In the genomic region with DNA sequence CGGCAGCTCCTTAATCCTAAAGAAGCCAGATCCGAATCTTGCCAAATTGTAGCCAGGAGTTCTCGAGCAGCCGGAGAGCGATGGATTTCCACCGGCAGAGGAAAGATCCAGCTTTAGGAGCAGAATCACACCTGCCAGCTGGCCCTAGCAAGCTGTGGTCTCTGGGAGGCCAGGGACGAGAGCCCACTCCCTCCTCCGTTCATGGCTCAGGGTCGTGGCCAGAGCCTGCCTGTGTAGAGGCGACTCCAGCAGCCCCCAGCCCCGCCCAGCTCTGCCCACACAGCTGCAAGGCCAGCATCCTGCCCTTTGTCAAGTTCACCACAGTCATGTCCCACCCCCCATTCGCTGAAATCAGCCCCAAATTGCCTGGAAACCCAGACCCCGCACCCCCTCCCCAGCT, we compare ENCODE assay signal across 14 cellular contexts.
DNase-seq lines count a peak whose midpoint lies in the region; ATAC-seq and TF ChIP-seq lines count a peak whose summit lies in the region.
"Had no signal": no experiment of that assay in that cellular context is flagged by ENCODE, and none has a peak within 500 bp of the region (broad histone marks: within the 10 kb centered on the region; RNA-seq: fewer than 3 reads in every experiment).

No MANE protein-coding gene starts in this region.

- TF ChIP-seq EP300 in gastroesophageal sphincter (IDR thresholded peaks at IDR 0.05), result no peak

- H3K4me3 ChIP-seq in BLaER1, result no peak overlapping the region
- H3K4me3 ChIP-seq in HEK293 (ENCODE audit: low read depth, low read length), result no peak overlapping the region
- peak overlapping the region; percentile 15 to 51 for H3K4me3 ChIP-seq in gastroesophageal sphincter
- H3K4me3 ChIP-seq in psoas muscle, result no peak overlapping the region
- H3K4me3 ChIP-seq: heart left ventricle had no signal

- POLR2A ChIA-PET in HEK293 (lab: Yijun Ruan, JAX), result no interaction called here

- H3K4me1 ChIP-seq in BLaER1, result peaks cover 72% of the 10 kb centered on the region
- H3K4me1 ChIP-seq in HEK293 (ENCODE audit: control insufficient read depth, insufficient read depth, low read length), result peaks cover 5% of the 10 kb centered on the region; the same call in 1 of the 2 replicates
- peaks cover 3 to 75% (median 28%) of the 10 kb centered on the region in 3 donors for H3K4me1 ChIP-seq in gastroesophageal sphincter
- peaks cover 32% of the 10 kb centered on the region for H3K4me1 ChIP-seq in psoas muscle

- H3K27ac ChIP-seq in BLaER1 (no peak overlapping the region), HEK293 (ENCODE audit: extremely low read depth, low read depth, low read length) (no peak overlapping the region), gastroesophageal sphincter (peak overlapping the region; percentile 84 to 94 (median 92)), psoas muscle (peak overlapping the region; percentile 39)

- H3K27me3 ChIP-seq in BLaER1 (no peaks in the 10 kb centered on the region), gastroesophageal sphincter (no peaks in the 10 kb centered on the region), psoas muscle (ENCODE audit: insufficient read depth in 3 of 3, low read length in 2 of 3) (no peaks in the 10 kb centered on the region)
- H3K27me3 ChIP-seq: heart left ventricle had no signal

- intact Hi-C loops in psoas muscle (cut with DNase I), result no loop called here

- no peak overlapping the region for H3K9ac ChIP-seq in BLaER1

- WGBS in gastroesophageal sphincter (ENCODE audit: low coverage in 1 of 2), 2 donors, result 45 to 60% methylated on average over 1 to 4 of the region's 13 CpGs
- whole genome bisulfite sequencing in psoas muscle, 3 donors, result 56 to 65% (median 61%) methylated on average over 13 of the region's 13 CpGs

- H3K4me2 ChIP-seq in BLaER1, result peak overlapping the region; percentile 36; the same call in 1 of the 2 replicates

- TF ChIP-seq POLR2A in gastroesophageal sphincter (IDR thresholded peaks at IDR 0.05), result no peak

- ATAC-seq in gastroesophageal sphincter, result no peak
- ATAC-seq in psoas muscle, result no peak
- no peak for ATAC-seq in HG03342 (IDR thresholded peaks at IDR 0.05; ENCODE audit: unreplicated experiment)
- no peak for ATAC-seq in GM21367 (IDR thresholded peaks at IDR 0.05; ENCODE audit: unreplicated experiment)
- ATAC-seq: heart left ventricle had no signal

- no peaks in the 10 kb centered on the region for H4K20me1 ChIP-seq in BLaER1

- DNase-seq in psoas muscle (no peak), AG08396 (ENCODE audit: low spot score) (no peak), NOMO-1 (lab: John Stamatoyannopoulos, UW; ENCODE audit: unreplicated experiment in 2 of 2) (no peak)
- DNase-seq: activated CD4-positive, alpha-beta T cell treated with anti-CD3 and anti-CD28 coated beads for 48 hours; activated effector memory CD4-positive, alpha-beta T cell treated with Interleukin-2 at 50 U/mL for 16 hours; mammary epithelial cell; stimulated activated naive CD4-positive, alpha-beta T cell; SW 1271 had no signal

- H3K9me3 ChIP-seq in BLaER1 (no peaks in the 10 kb centered on the region), HEK293 (ENCODE audit: control insufficient read depth, insufficient read depth, low read depth, low read length) (no peaks in the 10 kb centered on the region), gastroesophageal sphincter (no peaks in the 10 kb centered on the region), psoas muscle (no peaks in the 10 kb centered on the region)

- no peak for TF ChIP-seq CTCF in HEK293 (tag by site-specific recombination; IDR thresholded peaks at IDR 0.05)
- no peak for TF ChIP-seq CTCF in gastroesophageal sphincter (IDR thresholded peaks at IDR 0.05)
- TF ChIP-seq CTCF in psoas muscle (IDR thresholded peaks at IDR 0.05), result no peak

- CTCF ChIA-PET in HEK293 (lab: Yijun Ruan, JAX), result interaction anchor here (0.6 to 2.9 kb wide), 4 partner anchors 23 to 85 kb away, joined by 4 to 17 read pairs (median 6); no protein-coding TSS in a partner anchor

- H3K36me3 ChIP-seq in BLaER1, result no peaks in the 10 kb centered on the region
- H3K36me3 ChIP-seq in HEK293 (ENCODE audit: control insufficient read depth in 2 of 2, insufficient read depth in 1 of 2, low read length in 2 of 2), result no peaks in the 10 kb centered on the region
- no peaks in the 10 kb centered on the region for H3K36me3 ChIP-seq in gastroesophageal sphincter
- no peaks in the 10 kb centered on the region for H3K36me3 ChIP-seq in psoas muscle (ENCODE audit: insufficient read depth in 1 of 2, low read depth in 1 of 2)
- H3K36me3 ChIP-seq: heart left ventricle had no signal

TF ChIP-seq in HEK293, 187 proteins besides CTCF, POLR2A, EP300 and RAD21:
- TF ChIP-seq ZFHX2 (tag by site-specific recombination; conservative IDR thresholded peaks at IDR 0.05) (peak; percentile 51), ZNF571 (tag by site-specific recombination; IDR thresholded peaks at IDR 0.05) (no peak), SETDB1 (IDR thresholded peaks at IDR 0.05; ENCODE audit: insufficient read length, low read length) (no peak), EGR2 (tag by site-specific recombination; IDR thresholded peaks at IDR 0.05; ENCODE audit: low read depth) (peak; percentile 57)

Comparison
In these comparisons a context has a peak if more than half of its experiments do, and no peak if none do; other contexts are left out.
1. H3K27ac ChIP-seq: peak in gastroesophageal sphincter (4 of 4) and psoas muscle (single experiment); none in BLaER1 (single experiment) and HEK293 (single experiment).
2. H3K4me3 ChIP-seq: peak in gastroesophageal sphincter (2 of 2); none in BLaER1 (single experiment), HEK293 (single experiment) and psoas muscle (single experiment).